17 cellular contexts compared by ENCODE assay signal in genomic region chr11:128330203-128330602, GRCh38.
A peak's percentile ranks its signal among the peaks of the same experiment; 100 is the strongest.
DNase-seq lines count a peak whose midpoint lies in the region; ATAC-seq and TF ChIP-seq lines count a peak whose summit lies in the region.
"Had no signal": no experiment of that assay in that cellular context is flagged by ENCODE, and none has a peak within 500 bp of the region (broad histone marks: within the 10 kb centered on the region; RNA-seq: fewer than 3 reads in every experiment).

No MANE protein-coding gene starts in this region.

- POLR2A ChIA-PET in IMR-90 (lab: Charles Lee; ENCODE audit: unreplicated experiment) = no interaction called here

- CTCF ChIA-PET in IMR-90 (lab: Yijun Ruan, JAX) = no interaction called here

- H3K4me2 ChIP-seq in IMR-90 (ENCODE audit: low read depth, low read length) = no peak overlapping the region

- no peak overlapping the region for H3K4me3 ChIP-seq in IMR-90 (ENCODE audit: insufficient read depth, low read depth, low read length)
- H3K4me3 ChIP-seq: mucosa of descending colon had no signal

- no peaks in the 10 kb centered on the region for H3K9me3 ChIP-seq in IMR-90 (ENCODE audit: control insufficient read depth, insufficient read depth, low read length)
- H3K9me3 ChIP-seq: mucosa of descending colon had no signal

- H2BK15ac ChIP-seq in IMR-90 (ENCODE audit: low read depth, low read length) = no peak overlapping the region

- DNase-seq in NCI-H748 (lab: John Stamatoyannopoulos, UW; ENCODE audit: unreplicated experiment) = peak; percentile 7
- DNase-seq in NCI-H748 treated with DMSO at 0.1 percent for 48 hours (lab: John Stamatoyannopoulos, UW) = no peak
- DNase-seq in IMR-90 = no peak
- DNase-seq in dermis blood vessel endothelial cell = peak; percentile 77
- DNase-seq in nephron progenitor cell = no peak
- DNase-seq in stimulated activated CD4-positive, alpha-beta T cell treated with anti-CD3 and anti-CD28 coated beads, Interleukin-4, amount 100 ng/mL, for 24 hours = no peak
- no peak for DNase-seq in chondrocyte (ENCODE audit: low spot score)
- DNase-seq: 8988T, brain microvascular endothelial cell, mucosa of descending colon, NCI-H1436 treated with DMSO at 0.1 percent for 48 hours, NCI-H524, posterior cingulate gyrus, SW 1271 had no signal

- no peak overlapping the region for H3K9ac ChIP-seq in IMR-90 (ENCODE audit: low read depth, low read length)

- intact Hi-C loops in IMR-90 (cut with micrococcal nuclease) = no loop called here

- no peak overlapping the region for H4K5ac ChIP-seq in IMR-90 (ENCODE audit: low read depth, low read length)

- no peaks in the 10 kb centered on the region for H3K36me3 ChIP-seq in IMR-90 (ENCODE audit: control insufficient read depth, insufficient read depth, low read length)
- H3K36me3 ChIP-seq: brain microvascular endothelial cell had no signal

- H3K27ac ChIP-seq in IMR-90 (ENCODE audit: insufficient read depth, low read length) = no peak overlapping the region
- H3K27ac ChIP-seq: brain microvascular endothelial cell had no signal

- H3K18ac ChIP-seq in IMR-90 (ENCODE audit: low read depth, low read length) = no peak overlapping the region

- H4K91ac ChIP-seq in IMR-90 (ENCODE audit: insufficient read depth, low read depth, low read length) = no peak overlapping the region

- in situ Hi-C loops in IMR-90 (cut with MboI; ENCODE audit: low sequenced_read_pairs) = no loop called here

- H3K36me3 Mint-ChIP-seq in nephron progenitor cell (ENCODE audit: low read depth) (no peaks in the 10 kb centered on the region), chondrocyte (ENCODE audit: low read depth) (no peaks in the 10 kb centered on the region)
- H3K36me3 Mint-ChIP-seq: type B pancreatic cell had no signal

- no peak overlapping the region for H3K14ac ChIP-seq in IMR-90 (replicated peaks; ENCODE audit: low read depth, low read length)

- 100% methylated on average over 1 of the region's 2 CpGs; no CpG with 5 or more reads in 1 of the 2 experiments for WGBS in IMR-90 (ENCODE audit: extremely low coverage in 2 of 2, insufficient read length in 1 of 2), 2 experiments

- H2BK120ac ChIP-seq in IMR-90 (ENCODE audit: low read depth, low read length) = no peak overlapping the region

- no peak for TF ChIP-seq CTCF in IMR-90 (conservative IDR thresholded peaks at IDR 0.05; ENCODE audit: low read depth, low read length)
- no peak for TF ChIP-seq CTCF in nephron progenitor cell (IDR thresholded peaks at IDR 0.05)
- TF ChIP-seq CTCF in chondrocyte (IDR thresholded peaks at IDR 0.05) = no peak

- H3K9me3 Mint-ChIP-seq in nephron progenitor cell (no peaks in the 10 kb centered on the region), chondrocyte (ENCODE audit: low read depth) (no peaks in the 10 kb centered on the region)

- TF ChIP-seq POLR2A in IMR-90 (IDR thresholded peaks at IDR 0.05; ENCODE audit: low read depth, low read length) = no peak

- H4K20me1 ChIP-seq in IMR-90 (ENCODE audit: insufficient read depth, low read length) = no peaks in the 10 kb centered on the region

- no peak overlapping the region for H3K4ac ChIP-seq in IMR-90 (ENCODE audit: low read depth, low read length)

- peak overlapping the region; percentile 34 for H2AK9ac ChIP-seq in IMR-90 (replicated peaks; ENCODE audit: low read depth, low read length, poor library complexity)

- dilution Hi-C loops in IMR-90 (cut with HindIII; ENCODE audit: low sequenced_read_pairs, unreplicated experiment) = no loop called here

- H2AFZ ChIP-seq in IMR-90 (replicated peaks; ENCODE audit: low read length, poor library complexity) = no peak overlapping the region

- no peak overlapping the region for H3K4me3 Mint-ChIP-seq in nephron progenitor cell
- H3K4me3 Mint-ChIP-seq in chondrocyte (ENCODE audit: unreplicated experiment) = no peak overlapping the region
- H3K4me3 Mint-ChIP-seq: type B pancreatic cell had no signal

- no TSS peak for BruUV-seq in IMR-90 (replicated peaks; lab: Mats Ljungman, UMichigan)

- H3K4me1 Mint-ChIP-seq in nephron progenitor cell (peaks cover 83% of the 10 kb centered on the region), chondrocyte (ENCODE audit: low read depth) (peaks cover 12% of the 10 kb centered on the region)

- no peak overlapping the region for H4K8ac ChIP-seq in IMR-90 (ENCODE audit: low read depth in 2 of 2, low read length in 2 of 2)

- H3K9me1 ChIP-seq in IMR-90 (ENCODE audit: insufficient read depth, low read length) = no peaks in the 10 kb centered on the region

- no peak overlapping the region for H2BK5ac ChIP-seq in IMR-90 (ENCODE audit: low read depth, low read length, poor library complexity, severe bottlenecking)

- H3K27me3 Mint-ChIP-seq in nephron progenitor cell (ENCODE audit: low read depth, poor library complexity) (peaks cover 6% of the 10 kb centered on the region), chondrocyte (ENCODE audit: low read depth) (no peaks in the 10 kb centered on the region)

- no peak for ATAC-seq in IMR-90 (ENCODE audit: low read depth)
- ATAC-seq in GM18867 (IDR thresholded peaks at IDR 0.05; ENCODE audit: unreplicated experiment) = no peak
- ATAC-seq: activated CD4-positive, CD25-positive, alpha-beta regulatory T cell treated with anti-CD3 and anti-CD28 coated beads, Interleukin-2, amount 50 U/mL, for 24 hours; mucosa of descending colon had no signal

- no peaks in the 10 kb centered on the region for H3K27me3 ChIP-seq in IMR-90 (ENCODE audit: control insufficient read depth, insufficient read depth, low read length)
- H3K27me3 ChIP-seq: brain microvascular endothelial cell had no signal

- no peak for TF ChIP-seq RAD21 in IMR-90 (IDR thresholded peaks at IDR 0.05; ENCODE audit: low read length)

- H3K4me1 ChIP-seq in IMR-90 (ENCODE audit: control insufficient read depth, insufficient read depth, low read length) = no peaks in the 10 kb centered on the region

- H3K56ac ChIP-seq in IMR-90 (ENCODE audit: extremely low read depth, insufficient read depth, low read length) = no peak overlapping the region

- H3K27ac Mint-ChIP-seq in nephron progenitor cell = peak overlapping the region; percentile 1
- H3K27ac Mint-ChIP-seq in chondrocyte (ENCODE audit: unreplicated experiment) = no peak overlapping the region
- H3K27ac Mint-ChIP-seq: type B pancreatic cell had no signal

- H3K79me1 ChIP-seq in IMR-90 (ENCODE audit: low read depth in 1 of 2, low read length in 2 of 2) = no peaks in the 10 kb centered on the region

- no peak overlapping the region for H3K23ac ChIP-seq in IMR-90 (ENCODE audit: low read depth, low read length)

- H2BK20ac ChIP-seq in IMR-90 (ENCODE audit: low read depth, low read length) = no peak overlapping the region

- H2AK5ac ChIP-seq in IMR-90 (ENCODE audit: low read depth, low read length) = no peak overlapping the region

TF ChIP-seq in IMR-90, 13 proteins besides CTCF, POLR2A, EP300 and RAD21:
- TF ChIP-seq SMC3 (IDR thresholded peaks at IDR 0.05; ENCODE audit: low read depth, low read length) (no peak), CEBPB (IDR thresholded peaks at IDR 0.05; ENCODE audit: low read depth, low read length) (no peak)

Comparison
In these comparisons a context has a peak if more than half of its experiments do, and no peak if none do; other contexts are left out.
1. DNase-seq: peak in NCI-H748 (single experiment) and dermis blood vessel endothelial cell (single experiment); none in NCI-H748 treated with DMSO at 0.1 percent for 48 hours (single experiment), IMR-90 (single experiment), nephron progenitor cell (single experiment), stimulated activated CD4-positive, alpha-beta T cell treated with anti-CD3 and anti-CD28 coated beads, Interleukin-4, amount 100 ng/mL, for 24 hours (single experiment) and chondrocyte (single experiment).